In the genomic region with DNA sequence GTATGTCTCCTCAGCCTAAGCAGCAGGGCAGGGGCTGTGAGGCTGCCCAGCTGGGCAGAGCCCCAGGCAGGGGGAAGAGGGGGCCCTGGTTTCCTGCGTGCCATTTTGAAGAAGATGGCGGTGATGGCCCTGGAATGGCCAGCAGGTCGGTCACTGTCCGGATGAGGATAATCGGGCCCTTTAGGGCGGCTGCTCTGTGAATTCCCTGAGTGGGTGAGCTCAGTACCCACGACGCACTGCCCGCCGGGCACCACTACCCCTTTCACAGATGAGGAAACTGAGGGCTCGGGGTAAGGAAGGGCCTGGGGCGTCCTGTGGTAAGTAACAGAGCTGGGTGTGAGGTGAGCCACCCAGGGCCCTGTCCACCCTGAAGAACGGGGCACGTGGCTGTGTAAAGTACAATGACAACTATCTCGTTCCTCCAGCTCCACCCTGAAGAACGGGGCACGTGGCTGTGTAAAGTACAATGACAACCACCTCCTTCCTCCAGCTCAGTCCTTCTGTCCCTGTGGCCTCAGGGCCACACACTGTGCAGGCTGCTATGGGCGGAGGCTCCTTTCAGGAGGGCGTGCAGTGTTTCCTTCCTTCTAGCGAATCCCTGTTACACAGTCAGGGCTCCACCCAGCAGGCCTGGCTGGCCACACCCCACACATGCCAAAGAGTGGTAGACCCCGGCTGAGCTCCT, we compare ENCODE assay signal across 15 cellular contexts. TPM values are rescaled to one million over a fixed set of nuclear protein-coding genes. Genes with fewer than 3 reads are reported as not detected.
DNase-seq lines count a peak whose midpoint lies in the region; ATAC-seq, FAIRE-seq and TF ChIP-seq lines count a peak whose summit lies in the region.
"Had no signal": no experiment of that assay in that cellular context is flagged by ENCODE, and none has a peak within 500 bp of the region (broad histone marks: within the 10 kb centered on the region; RNA-seq: fewer than 3 reads in every experiment).

No MANE protein-coding gene starts in this region.

- no peaks in the 10 kb centered on the region for H3K9me3 Mint-ChIP-seq in stimulated activated memory B cell treated with anti-CD40 and anti-IgM and Interleukin-4, amounts not matched to agents 10 μg/mL and 1 μg/mL and 100 μg/mL, for 72 hours
- H3K9me3 Mint-ChIP-seq: CD4-positive, CD25-positive, alpha-beta regulatory T cell; mesothelial cell of epicardium; stimulated activated naive CD8-positive, alpha-beta T cell treated with anti-CD3 and anti-CD28 coated beads, Interleukin-15, Interleukin-2, amounts not matched to agents 100 ng/mL and 50 ng/mL, for 24 hours had no signal

- H3K36me3 Mint-ChIP-seq in stimulated activated memory B cell treated with anti-CD40 and anti-IgM and Interleukin-4, amounts not matched to agents 10 μg/mL and 1 μg/mL and 100 μg/mL, for 72 hours = peaks cover 46% of the 10 kb centered on the region
- H3K36me3 Mint-ChIP-seq: mesothelial cell of epicardium had no signal

- TF ChIP-seq POLR2A in testis (IDR thresholded peaks at IDR 0.05) = no peak

- H3K4me3 ChIP-seq in bronchial epithelial cell (ENCODE audit: low read depth, low read length) (no peak overlapping the region), lung (no peak overlapping the region), testis (no peak overlapping the region)

- TF ChIP-seq EP300 in Ishikawa (IDR thresholded peaks at IDR 0.05; ENCODE audit: borderline replicate concordance) = no peak

- no peaks in the 10 kb centered on the region for H3K36me3 ChIP-seq in bronchial epithelial cell (ENCODE audit: control insufficient read depth, insufficient read depth, low read length)
- peaks cover 0 to 18% of the 10 kb centered on the region in 2 donors for H3K36me3 ChIP-seq in lung (ENCODE audit: control insufficient read depth in 2 of 2, insufficient read depth in 2 of 2, low read length in 2 of 2)
- no peaks in the 10 kb centered on the region for H3K36me3 ChIP-seq in testis (ENCODE audit: low read depth, missing control alignments)

- peak; percentile 55 for FAIRE-seq in bronchial epithelial cell (lab: Jason Lieb, UNC)
- no peak for FAIRE-seq in RCC 7860 (lab: Jason Lieb, UNC)

- no peaks in the 10 kb centered on the region for H3K9me3 ChIP-seq in lung (ENCODE audit: control insufficient read depth in 2 of 2, insufficient read depth in 1 of 2, low read length in 1 of 2)
- H3K9me3 ChIP-seq in testis = no peaks in the 10 kb centered on the region

- WGBS in lung, 2 donors = 69 to 71% methylated on average over 21 of the region's 21 CpGs
- WGBS in testis, 2 donors = 87 to 88% methylated on average over 19 to 21 of the region's 21 CpGs

- intact Hi-C loops in testis (cut with DNase I; ENCODE audit: low total_unique reads) = no loop called here

- no peak overlapping the region for H3K27ac Mint-ChIP-seq in stimulated activated memory B cell treated with anti-CD40 and anti-IgM and Interleukin-4, amounts not matched to agents 10 μg/mL and 1 μg/mL and 100 μg/mL, for 72 hours
- H3K27ac Mint-ChIP-seq: CD4-positive, CD25-positive, alpha-beta regulatory T cell; mesothelial cell of epicardium; stimulated activated naive CD8-positive, alpha-beta T cell treated with anti-CD3 and anti-CD28 coated beads, Interleukin-15, Interleukin-2, amounts not matched to agents 100 ng/mL and 50 ng/mL, for 24 hours had no signal

- ATAC-seq in lung (ENCODE audit: insufficient read depth, low FRiP score) (peak; percentile 41), GM18867 (IDR thresholded peaks at IDR 0.05; ENCODE audit: unreplicated experiment) (no peak)
- no peak for ATAC-seq in stimulated activated memory B cell treated with anti-CD40 and anti-IgM and Interleukin-4, amounts not matched to agents 10 μg/mL and 1 μg/mL and 100 μg/mL, for 72 hours

- H3K4me1 ChIP-seq in lung (ENCODE audit: control insufficient read depth in 2 of 2, insufficient read depth in 2 of 2, low read length in 2 of 2) (peaks cover 0 to 16% of the 10 kb centered on the region in 2 donors), testis (no peaks in the 10 kb centered on the region)

- H3K27me3 ChIP-seq in bronchial epithelial cell (ENCODE audit: control insufficient read depth, insufficient read depth, low read length) (no peaks in the 10 kb centered on the region), lung (ENCODE audit: control insufficient read depth, insufficient read depth) (no peaks in the 10 kb centered on the region), testis (no peaks in the 10 kb centered on the region)

- TF ChIP-seq CTCF in bronchial epithelial cell (IDR thresholded peaks at IDR 0.05; ENCODE audit: insufficient read depth, low read length, severe bottlenecking) (no peak), lung (IDR thresholded peaks at IDR 0.05; ENCODE audit: control extremely low read depth, extremely low read depth) (no peak), testis (IDR thresholded peaks at IDR 0.05) (no peak)

- no peak overlapping the region for H3K27ac ChIP-seq in lung (ENCODE audit: low read depth in 1 of 2, low read length in 1 of 2)
- H3K27ac ChIP-seq in testis = no peak overlapping the region

- peaks cover 30% of the 10 kb centered on the region for H3K4me1 Mint-ChIP-seq in stimulated activated memory B cell treated with anti-CD40 and anti-IgM and Interleukin-4, amounts not matched to agents 10 μg/mL and 1 μg/mL and 100 μg/mL, for 72 hours

- H3K4me3 Mint-ChIP-seq in stimulated activated memory B cell treated with anti-CD40 and anti-IgM and Interleukin-4, amounts not matched to agents 10 μg/mL and 1 μg/mL and 100 μg/mL, for 72 hours = no peak overlapping the region
- H3K4me3 Mint-ChIP-seq: CD4-positive, CD25-positive, alpha-beta regulatory T cell; mesothelial cell of epicardium; stimulated activated naive CD8-positive, alpha-beta T cell treated with anti-CD3 and anti-CD28 coated beads, Interleukin-15, Interleukin-2, amounts not matched to agents 100 ng/mL and 50 ng/mL, for 24 hours had no signal

- TF ChIP-seq RAD21 in Ishikawa (IDR thresholded peaks at IDR 0.05; ENCODE audit: low read depth) = no peak

- H3K27me3 Mint-ChIP-seq in stimulated activated memory B cell treated with anti-CD40 and anti-IgM and Interleukin-4, amounts not matched to agents 10 μg/mL and 1 μg/mL and 100 μg/mL, for 72 hours = no peaks in the 10 kb centered on the region
- H3K27me3 Mint-ChIP-seq: CD4-positive, CD25-positive, alpha-beta regulatory T cell; stimulated activated naive CD8-positive, alpha-beta T cell treated with anti-CD3 and anti-CD28 coated beads, Interleukin-15, Interleukin-2, amounts not matched to agents 100 ng/mL and 50 ng/mL, for 24 hours had no signal

- DNase-seq in CD1c-positive myeloid dendritic cell (ENCODE audit: extremely low spot score) (peak; percentile 62), bronchial epithelial cell (ENCODE audit: low read depth) (no peak), lung (ENCODE audit: low spot score) (no peak), testis (no peak), RCC 7860 (ENCODE audit: low spot score) (no peak)
- DNase-seq: anterior cingulate cortex; head of caudate nucleus; NCI-H526 treated with DMSO at 0.1 percent for 48 hours; stimulated activated CD4-positive, alpha-beta T cell treated with anti-CD3 and anti-CD28 coated beads, Interleukin-4, amount 100 ng/mL, for 1 hour had no signal

TF ChIP-seq in Ishikawa, 13 proteins besides CTCF, POLR2A, EP300 and RAD21:
- no peak for TF ChIP-seq YY1 (IDR thresholded peaks at IDR 0.05; ENCODE audit: low read depth)
- TF ChIP-seq, protein P1, sequence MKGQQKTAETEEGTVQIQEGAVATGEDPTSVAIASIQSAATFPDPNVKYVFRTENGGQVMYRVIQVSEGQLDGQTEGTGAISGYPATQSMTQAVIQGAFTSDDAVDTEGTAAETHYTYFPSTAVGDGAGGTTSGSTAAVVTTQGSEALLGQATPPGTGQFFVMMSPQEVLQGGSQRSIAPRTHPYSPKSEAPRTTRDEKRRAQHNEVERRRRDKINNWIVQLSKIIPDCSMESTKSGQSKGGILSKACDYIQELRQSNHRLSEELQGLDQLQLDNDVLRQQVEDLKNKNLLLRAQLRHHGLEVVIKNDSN (IDR thresholded peaks at IDR 0.05) = peak; percentile 56
- TF ChIP-seq, protein P2, sequence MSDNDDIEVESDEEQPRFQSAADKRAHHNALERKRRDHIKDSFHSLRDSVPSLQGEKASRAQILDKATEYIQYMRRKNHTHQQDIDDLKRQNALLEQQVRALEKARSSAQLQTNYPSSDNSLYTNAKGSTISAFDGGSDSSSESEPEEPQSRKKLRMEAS (IDR thresholded peaks at IDR 0.05) = peak; percentile 63

RNA-seq across cellular contexts. Expression of a gene that starts 23.2 kb away (rescaled TPM):
- 0.26 and 1.1 TPM in 2 replicates for total RNA-seq in bronchial epithelial cell
- total RNA-seq in lung = 100 to 1,000 TPM in 1 of 2 donors, 10 to 100 TPM in 1; 52.9 to 246 TPM
- polyA plus RNA-seq in lung = 100 to 1,000 TPM; 128 to 376 TPM
- 10 to 100 TPM in 1 of 2 donors, 1 to 10 TPM in 1; 5.6 to 29.5 TPM for total RNA-seq in testis
- 27.4 TPM for polyA plus RNA-seq in testis (ENCODE audit: insufficient read depth, low read depth, low replicate concordance)

RNA-seq across cellular contexts. Expression of a gene that starts 24.0 kb away (rescaled TPM):
- total RNA-seq in bronchial epithelial cell = 107 and 124 TPM in 2 replicates
- 100 to 1,000 TPM; 243 to 247 TPM for total RNA-seq in lung
- polyA plus RNA-seq in lung = 100 to 1,000 TPM; 139 to 209 TPM
- total RNA-seq in testis = 100 to 1,000 TPM; 190 to 195 TPM
- 171 TPM for polyA plus RNA-seq in testis (ENCODE audit: insufficient read depth, low read depth, low replicate concordance)

RNA-seq across cellular contexts. Expression of a gene that starts 42.4 kb away (rescaled TPM):
- total RNA-seq in bronchial epithelial cell = 32.0 and 34.0 TPM in 2 replicates
- total RNA-seq in lung = 10 to 100 TPM; 10.3 to 36.9 TPM
- polyA plus RNA-seq in lung = 10 to 100 TPM; 23.9 to 30.1 TPM
- 10 to 100 TPM; 30.8 to 31.9 TPM for total RNA-seq in testis
- 46.2 TPM for polyA plus RNA-seq in testis (ENCODE audit: insufficient read depth, low read depth, low replicate concordance)
